In genomic region chr16:85425061-85425662, GRCh38 we compare ENCODE assay signal across 1 cellular context.
TF ChIP-seq lines count a peak whose summit lies in the region.

No MANE protein-coding gene starts in this region.

TF ChIP-seq in IMR-90, 13 proteins besides CTCF, POLR2A, EP300 and RAD21 (continued from another document):
- no peak for TF ChIP-seq USF2 (IDR thresholded peaks at IDR 0.05; ENCODE audit: low read depth, low read length)
- no peak for TF ChIP-seq MXI1 (IDR thresholded peaks at IDR 0.05; ENCODE audit: borderline replicate concordance, low read depth, low read length)
- no peak for TF ChIP-seq CHD1 (IDR thresholded peaks at IDR 0.05; ENCODE audit: low read depth, low read length)
- TF ChIP-seq FOS (IDR thresholded peaks at IDR 0.05; ENCODE audit: low read depth, low read length), result no peak
- TF ChIP-seq ELK1 (IDR thresholded peaks at IDR 0.05; ENCODE audit: borderline replicate concordance, low read depth, low read length), result no peak
- no peak for TF ChIP-seq CEBPB (IDR thresholded peaks at IDR 0.05; ENCODE audit: low read depth, low read length)
- TF ChIP-seq SMC3 (IDR thresholded peaks at IDR 0.05; ENCODE audit: low read depth, low read length), result no peak
